Comparison of ENCODE assay signal across 8 cellular contexts in the genomic region with DNA sequence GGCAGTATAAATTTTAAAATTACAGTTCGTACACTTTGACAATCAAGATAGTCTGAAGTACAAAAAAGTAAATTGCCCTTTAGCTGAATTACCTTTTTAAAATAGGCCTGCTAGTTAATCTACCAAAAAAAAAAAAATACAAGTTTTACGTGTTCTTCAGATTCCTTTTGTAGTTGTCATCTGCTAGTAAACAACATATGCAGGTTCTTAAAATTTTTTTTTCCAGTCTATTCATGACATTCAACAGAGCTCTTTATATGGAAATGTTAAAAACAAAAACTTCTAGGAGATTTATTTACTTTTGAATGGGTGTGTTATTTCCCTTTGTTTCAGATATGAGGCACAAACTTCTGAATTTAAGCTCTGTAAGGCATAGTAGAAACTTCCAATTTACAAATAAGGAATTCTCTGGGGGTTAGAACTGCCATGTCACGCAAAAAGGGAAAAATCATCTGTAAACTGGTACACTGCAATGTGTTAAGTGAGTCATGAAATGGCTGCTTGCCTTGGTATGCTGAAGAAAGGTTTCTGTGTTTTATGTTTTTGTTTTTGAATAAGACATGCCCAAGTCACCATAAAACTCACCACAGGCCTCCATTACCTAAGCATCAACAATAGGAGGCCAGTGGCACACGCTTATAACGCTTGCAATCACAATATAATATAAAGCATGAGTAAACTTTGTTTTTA.
DNase-seq lines count a peak whose midpoint lies in the region; FAIRE-seq and TF ChIP-seq lines count a peak whose summit lies in the region.
"Not testable (repeated sequence)": the region's sequence is repeated elsewhere in the genome, so short reads cannot be mapped to it uniquely, and the experiment has no call there.

No MANE protein-coding gene starts in this region.

- H3K36me3 Mint-ChIP-seq in activated CD4-positive, alpha-beta T cell treated with anti-CD3 and anti-CD28 coated beads, Interleukin-2, amount 10 ng/mL, durations not matched to agents 24 days and 14 days (ENCODE audit: low read depth), result not testable (repeated sequence)

- peak overlapping the region; percentile 53 for H3K4me3 Mint-ChIP-seq in activated CD4-positive, alpha-beta T cell treated with anti-CD3 and anti-CD28 coated beads, Interleukin-2, amount 10 ng/mL, durations not matched to agents 24 days and 14 days

- not testable (repeated sequence) for H3K27me3 Mint-ChIP-seq in activated CD4-positive, alpha-beta T cell treated with anti-CD3 and anti-CD28 coated beads, Interleukin-2, amount 10 ng/mL, durations not matched to agents 24 days and 14 days

- H3K9ac ChIP-seq in iPS-20b (ENCODE audit: low read depth, low read length), result peak overlapping the region; percentile 68

- peaks cover 23% of the 10 kb centered on the region for H3K4me1 Mint-ChIP-seq in activated CD4-positive, alpha-beta T cell treated with anti-CD3 and anti-CD28 coated beads, Interleukin-2, amount 10 ng/mL, durations not matched to agents 24 days and 14 days

- not testable (repeated sequence) for TF ChIP-seq CTCF in astrocyte of the spinal cord (IDR thresholded peaks at IDR 0.05; ENCODE audit: low read depth, low read length); vagina (IDR thresholded peaks at IDR 0.05)

- H3K9me3 Mint-ChIP-seq in activated CD4-positive, alpha-beta T cell treated with anti-CD3 and anti-CD28 coated beads, Interleukin-2, amount 10 ng/mL, durations not matched to agents 24 days and 14 days, result not testable (repeated sequence)

- not testable (repeated sequence) for TF ChIP-seq POLR2A in vagina (IDR thresholded peaks at IDR 0.05)

- H3K27ac Mint-ChIP-seq in activated CD4-positive, alpha-beta T cell treated with anti-CD3 and anti-CD28 coated beads, Interleukin-2, amount 10 ng/mL, durations not matched to agents 24 days and 14 days, result peak overlapping the region; percentile 89

- in situ Hi-C loops in astrocyte of the spinal cord (cut with HindIII; ENCODE audit: low sequenced_read_pairs), result not testable (repeated sequence)

- DNase-seq in LHCN-M2 (ENCODE audit: low read depth), result peak; percentile 91
- DNase-seq in activated CD4-positive, alpha-beta T cell treated with anti-CD3 and anti-CD28 coated beads, Interleukin-2, amount 10 ng/mL, durations not matched to agents 24 days and 14 days; epithelial cell of prostate (ENCODE audit: low read depth, low spot score); vagina (ENCODE audit: extremely low spot score in 2 of 2): not testable (repeated sequence)
- peak; percentile 90 for DNase-seq in astrocyte of the spinal cord (ENCODE audit: low read depth, low spot score)
- DNase-seq in pons (ENCODE audit: low spot score), result peak; percentile 36

- H3K4me1 ChIP-seq in iPS-20b (ENCODE audit: insufficient read depth, low read length) (peaks cover 48% of the 10 kb centered on the region), vagina (peaks cover 28% of the 10 kb centered on the region)

- not testable (repeated sequence) for H3K27me3 ChIP-seq in iPS-20b (ENCODE audit: insufficient read depth, low read length); vagina

- not testable (repeated sequence) for H3K4me3 ChIP-seq in astrocyte of the spinal cord (ENCODE audit: low read depth, low read length); vagina
- peak overlapping the region; percentile 8; the same call in 1 of the 2 replicates for H3K4me3 ChIP-seq in iPS-20b (ENCODE audit: low read length)

- intact Hi-C loops in activated CD4-positive, alpha-beta T cell treated with anti-CD3 and anti-CD28 coated beads, Interleukin-2, amount 10 ng/mL, durations not matched to agents 24 days and 14 days (cut with micrococcal nuclease), result loop anchor here (1.0 to 5.0 kb wide), 2 partner anchors 12 to 35 kb away; no protein-coding TSS in a partner anchor
- intact Hi-C loops in vagina (cut with DNase I), result not testable (repeated sequence)

- peak; percentile 30 for FAIRE-seq in G401.6 (lab: Jason Lieb, UNC)

- H3K27ac ChIP-seq in epithelial cell of prostate (peak overlapping the region; percentile 43), iPS-20b (ENCODE audit: low read length) (peak overlapping the region; percentile 46), vagina (peak overlapping the region; percentile 21)

- not testable (repeated sequence) for H3K36me3 ChIP-seq in iPS-20b (ENCODE audit: insufficient read depth, low read depth, low read length); vagina

- H3K9me3 ChIP-seq in iPS-20b (ENCODE audit: insufficient read depth, low read depth, low read length); vagina: not testable (repeated sequence)
